In the genomic region with DNA sequence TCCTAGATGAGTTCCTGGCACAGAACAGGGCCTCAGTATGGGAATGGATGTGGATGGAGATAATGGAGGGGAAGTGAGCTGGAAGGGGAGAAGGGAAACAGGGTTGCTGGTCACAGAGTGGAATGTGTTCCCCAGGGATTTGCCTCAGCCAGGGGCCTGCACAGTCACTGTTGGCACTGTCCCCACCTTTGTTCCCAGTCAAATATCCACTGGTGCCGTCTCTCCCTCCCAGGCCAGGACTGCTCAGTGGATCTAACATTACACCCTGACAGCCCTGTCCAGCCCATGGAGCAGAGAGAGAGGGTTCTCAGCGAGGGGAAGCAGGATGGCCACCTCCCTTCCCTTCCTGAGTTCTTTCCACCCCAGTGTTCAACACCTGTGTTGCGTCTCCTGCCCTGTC, we compare ENCODE assay signal across 10 cellular contexts. TPM values are rescaled to one million over a fixed set of nuclear protein-coding genes. Genes with fewer than 3 reads are reported as not detected.
DNase-seq lines count a peak whose midpoint lies in the region; ATAC-seq and TF ChIP-seq lines count a peak whose summit lies in the region.
"Had no signal": no experiment of that assay in that cellular context is flagged by ENCODE, and none has a peak within 500 bp of the region (broad histone marks: within the 10 kb centered on the region; RNA-seq: fewer than 3 reads in every experiment).

No MANE protein-coding gene starts in this region.

- peak overlapping the region; percentile 89 for H3K27ac Mint-ChIP-seq in activated CD8-positive, alpha-beta T cell treated with anti-CD3 and anti-CD28 coated beads, Interleukin-2, amount 10 ng/mL, durations not matched to agents 7 days and 5 days
- no peak overlapping the region for H3K27ac Mint-ChIP-seq in HFFc6

- no peak for TF ChIP-seq POLR2A in sigmoid colon (IDR thresholded peaks at IDR 0.05)

- peak overlapping the region; percentile 83; the same call in 1 of the 2 replicates for H3K4me2 ChIP-seq in KMS-11

- H3K4me3 Mint-ChIP-seq in activated CD8-positive, alpha-beta T cell treated with anti-CD3 and anti-CD28 coated beads, Interleukin-2, amount 10 ng/mL, durations not matched to agents 7 days and 5 days = peak overlapping the region; percentile 92
- H3K4me3 Mint-ChIP-seq in HFFc6 = no peak overlapping the region

- no peaks in the 10 kb centered on the region for H4K20me1 ChIP-seq in KMS-11 (ENCODE audit: insufficient read depth)

- CTCF ChIA-PET in activated CD8-positive, alpha-beta T cell treated with anti-CD3 and anti-CD28 coated beads, Interleukin-2, amount 10 ng/mL, durations not matched to agents 7 days and 5 days (lab: Charles Lee) = interaction anchor here (1.0 to 6.6 kb wide), 4 partner anchors 10 to 274 kb away, joined by 4 to 69 read pairs (median 7); a partner anchor contains a TSS

- H3K36me3 ChIP-seq in KMS-11 (ENCODE audit: insufficient read depth) = no peaks in the 10 kb centered on the region
- H3K36me3 ChIP-seq in sigmoid colon = no peaks in the 10 kb centered on the region

- H3K27ac ChIP-seq in KMS-11 = no peak overlapping the region; the same call in 1 of the 2 replicates
- peak overlapping the region; percentile 8 to 96 (median 95) for H3K27ac ChIP-seq in sigmoid colon

- no peak overlapping the region for H3K9ac ChIP-seq in KMS-11

- no peaks in the 10 kb centered on the region for H3K27me3 ChIP-seq in KMS-11 (ENCODE audit: insufficient read depth, low read depth)
- H3K27me3 ChIP-seq in sigmoid colon = no peaks in the 10 kb centered on the region

- no peak for TF ChIP-seq EP300 in sigmoid colon (IDR thresholded peaks at IDR 0.05)

- no peaks in the 10 kb centered on the region for H3K27me3 Mint-ChIP-seq in activated CD8-positive, alpha-beta T cell treated with anti-CD3 and anti-CD28 coated beads, Interleukin-2, amount 10 ng/mL, durations not matched to agents 7 days and 5 days (ENCODE audit: low read depth)
- peaks cover 4% of the 10 kb centered on the region for H3K27me3 Mint-ChIP-seq in HFFc6 (ENCODE audit: insufficient read depth)

- TF ChIP-seq CTCF in KMS-11 (conservative IDR thresholded peaks at IDR 0.05; ENCODE audit: low read depth, low read length) = no peak
- no peak for TF ChIP-seq CTCF in sigmoid colon (IDR thresholded peaks at IDR 0.05)
- TF ChIP-seq CTCF in HFFc6 (IDR thresholded peaks at IDR 0.05) = no peak

- no peak overlapping the region for H2AFZ ChIP-seq in KMS-11 (ENCODE audit: low read depth)

- H3K9me3 ChIP-seq in sigmoid colon = no peaks in the 10 kb centered on the region

- peaks cover 16% of the 10 kb centered on the region for H3K36me3 Mint-ChIP-seq in activated CD8-positive, alpha-beta T cell treated with anti-CD3 and anti-CD28 coated beads, Interleukin-2, amount 10 ng/mL, durations not matched to agents 7 days and 5 days (ENCODE audit: low read depth)
- H3K36me3 Mint-ChIP-seq in HFFc6 (ENCODE audit: low read depth) = no peaks in the 10 kb centered on the region

- DNase-seq in activated CD8-positive, alpha-beta T cell treated with anti-CD3 and anti-CD28 coated beads, Interleukin-2, amount 10 ng/mL, durations not matched to agents 7 days and 5 days = no peak
- peak; percentile 61 for DNase-seq in Right ventricle myocardium superior
- peak; percentile 70 for DNase-seq in sigmoid colon
- no peak for DNase-seq in HFFc6
- no peak for DNase-seq in hepatic stellate cell (ENCODE audit: low spot score)
- DNase-seq: central memory CD4-positive, alpha-beta T cell; DMS53; foreskin melanocyte had no signal

- peaks cover 4% of the 10 kb centered on the region for H3K9me3 Mint-ChIP-seq in activated CD8-positive, alpha-beta T cell treated with anti-CD3 and anti-CD28 coated beads, Interleukin-2, amount 10 ng/mL, durations not matched to agents 7 days and 5 days (ENCODE audit: insufficient read depth)
- no peaks in the 10 kb centered on the region for H3K9me3 Mint-ChIP-seq in HFFc6

- POLR2A ChIA-PET in activated CD8-positive, alpha-beta T cell treated with anti-CD3 and anti-CD28 coated beads, Interleukin-2, amount 10 ng/mL, durations not matched to agents 7 days and 5 days (lab: Charles Lee) = no interaction called here

- no peak for ATAC-seq in activated CD8-positive, alpha-beta T cell treated with anti-CD3 and anti-CD28 coated beads, Interleukin-2, amount 10 ng/mL, durations not matched to agents 7 days and 5 days
- ATAC-seq in Right ventricle myocardium superior (ENCODE audit: poor library complexity) (peak; percentile 17), GM21381 (IDR thresholded peaks at IDR 0.05; ENCODE audit: unreplicated experiment) (no peak)

- H3K4me1 Mint-ChIP-seq in activated CD8-positive, alpha-beta T cell treated with anti-CD3 and anti-CD28 coated beads, Interleukin-2, amount 10 ng/mL, durations not matched to agents 7 days and 5 days (ENCODE audit: low read depth) = peaks cover 74% of the 10 kb centered on the region
- H3K4me1 Mint-ChIP-seq in HFFc6 (ENCODE audit: low read depth) = peaks cover 50% of the 10 kb centered on the region

- H3K4me3 ChIP-seq in KMS-11 (IDR thresholded peaks at IDR 0.05; ENCODE audit: insufficient read depth, low read depth, low read length) = no peak overlapping the region
- no peak overlapping the region for H3K4me3 ChIP-seq in sigmoid colon

- peaks cover 33% of the 10 kb centered on the region for H3K79me2 ChIP-seq in KMS-11 (ENCODE audit: insufficient read depth, low read depth)

- peaks cover 71% of the 10 kb centered on the region for H3K4me1 ChIP-seq in KMS-11 (ENCODE audit: low read depth, poor library complexity, severe bottlenecking)
- peaks cover 0 to 56% (median 45%) of the 10 kb centered on the region in 4 donors for H3K4me1 ChIP-seq in sigmoid colon

- intact Hi-C loops in Right ventricle myocardium superior (cut with DNase I) = no loop called here
- intact Hi-C loops in sigmoid colon (cut with DNase I) = loop anchor here (5.0 kb wide), 1 partner anchor 102 kb away; a partner anchor contains a TSS

- WGBS in sigmoid colon, 2 donors = 87 to 91% methylated on average over 3 of the region's 3 CpGs

RNA-seq across cellular contexts. Expression of a gene that starts 1.5 kb away (rescaled TPM):
- total RNA-seq in activated CD8-positive, alpha-beta T cell treated with anti-CD3 and anti-CD28 coated beads, Interleukin-2, amount 10 ng/mL, durations not matched to agents 7 days and 5 days = 10 to 100 TPM; 72.0 to 72.6 TPM
- 28.2 TPM for total RNA-seq in Right ventricle myocardium superior
- total RNA-seq in sigmoid colon = 100 to 1,000 TPM in 1 of 4 donors, 10 to 100 TPM in 3; 69.9 to 126 (median 88.0) TPM
- 10 to 100 TPM; 30.6 to 33.5 (median 31.8) TPM for polyA plus RNA-seq in sigmoid colon
- 10 to 100 TPM; 39.7 to 44.0 (median 42.0) TPM for total RNA-seq in HFFc6 (2021; fragmentation: NEBNext Ultra II Directional; extraction: Animal tissue kit (Norgen Biotek cat#: 25700))

RNA-seq across cellular contexts. Expression of a gene that starts 39.1 kb away (rescaled TPM):
- total RNA-seq in activated CD8-positive, alpha-beta T cell treated with anti-CD3 and anti-CD28 coated beads, Interleukin-2, amount 10 ng/mL, durations not matched to agents 7 days and 5 days = not detected
- total RNA-seq in Right ventricle myocardium superior = 322 TPM
- total RNA-seq in sigmoid colon = 100 to 1,000 TPM in 3 of 4 donors, 10 to 100 TPM in 1; 23.5 to 296 (median 154) TPM
- 10 to 100 TPM in 2 of 3 donors, 1 to 10 TPM in 1; 8.1 to 63.7 (median 21.1) TPM for polyA plus RNA-seq in sigmoid colon
- total RNA-seq in HFFc6 (2021; fragmentation: NEBNext Ultra II Directional; extraction: Animal tissue kit (Norgen Biotek cat#: 25700)) = under 1 TPM in 2 of 6 experiments, not detected in 4; 0.14 to 0.38 TPM

Comparison
In these comparisons a context has a peak if more than half of its experiments do, and no peak if none do; other contexts are left out.
1. DNase-seq: peak in Right ventricle myocardium superior (single experiment) and sigmoid colon (single experiment); none in activated CD8-positive, alpha-beta T cell treated with anti-CD3 and anti-CD28 coated beads, Interleukin-2, amount 10 ng/mL, durations not matched to agents 7 days and 5 days (single experiment), HFFc6 (single experiment) and hepatic stellate cell (single experiment).
2. RNA of a gene that starts 39.1 kb away (total RNA-seq): 322 TPM in Right ventricle myocardium superior (single experiment) and 23.5 to 296 TPM in sigmoid colon; 0.14 to 0.38 TPM in HFFc6 and not detected in activated CD8-positive, alpha-beta T cell treated with anti-CD3 and anti-CD28 coated beads, Interleukin-2, amount 10 ng/mL, durations not matched to agents 7 days and 5 days; every median in the first group is over 10 times any median in the second.